Comparison of ENCODE assay signal across 8 cellular contexts in genomic region chr21:45074048-45074817, GRCh38. TPM values are rescaled to one million over a fixed set of nuclear protein-coding genes. Genes with fewer than 3 reads are reported as not detected.
DNase-seq lines count a peak whose midpoint lies in the region; ATAC-seq, FAIRE-seq and TF ChIP-seq lines count a peak whose summit lies in the region.

A gene with protein sequence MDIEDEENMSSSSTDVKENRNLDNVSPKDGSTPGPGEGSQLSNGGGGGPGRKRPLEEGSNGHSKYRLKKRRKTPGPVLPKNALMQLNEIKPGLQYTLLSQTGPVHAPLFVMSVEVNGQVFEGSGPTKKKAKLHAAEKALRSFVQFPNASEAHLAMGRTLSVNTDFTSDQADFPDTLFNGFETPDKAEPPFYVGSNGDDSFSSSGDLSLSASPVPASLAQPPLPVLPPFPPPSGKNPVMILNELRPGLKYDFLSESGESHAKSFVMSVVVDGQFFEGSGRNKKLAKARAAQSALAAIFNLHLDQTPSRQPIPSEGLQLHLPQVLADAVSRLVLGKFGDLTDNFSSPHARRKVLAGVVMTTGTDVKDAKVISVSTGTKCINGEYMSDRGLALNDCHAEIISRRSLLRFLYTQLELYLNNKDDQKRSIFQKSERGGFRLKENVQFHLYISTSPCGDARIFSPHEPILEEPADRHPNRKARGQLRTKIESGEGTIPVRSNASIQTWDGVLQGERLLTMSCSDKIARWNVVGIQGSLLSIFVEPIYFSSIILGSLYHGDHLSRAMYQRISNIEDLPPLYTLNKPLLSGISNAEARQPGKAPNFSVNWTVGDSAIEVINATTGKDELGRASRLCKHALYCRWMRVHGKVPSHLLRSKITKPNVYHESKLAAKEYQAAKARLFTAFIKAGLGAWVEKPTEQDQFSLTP (plus strand): TSS chr21:45074580. CDS start chr21:45171657, 97,077 bp downstream.

- no peak for TF ChIP-seq CTCF in Caco-2 (IDR thresholded peaks at IDR 0.05; ENCODE audit: insufficient read depth in 1 of 2, low read depth in 1 of 2, low read length in 1 of 2, severe bottlenecking in 1 of 2, unreplicated experiment in 1 of 2)
- TF ChIP-seq CTCF in kidney (IDR thresholded peaks at IDR 0.05; ENCODE audit: borderline replicate concordance, extremely low read depth, insufficient read depth): no peak

- FAIRE-seq in kidney (lab: Jason Lieb, UNC): no peak

- peaks cover 33% of the 10 kb centered on the region for H3K36me3 Mint-ChIP-seq in Caco-2 (ENCODE audit: insufficient read depth, unreplicated experiment)

- H3K27me3 ChIP-seq in Caco-2 (replicated peaks; ENCODE audit: control insufficient read depth, insufficient read depth, low read length): no peaks in the 10 kb centered on the region

- peak within 1 kb of the TSS; percentile 88 for H3K4me3 Mint-ChIP-seq in Caco-2 (ENCODE audit: unreplicated experiment)

- POLR2A ChIA-PET in Caco-2 (lab: Charles Lee): interaction anchor here (0.6 to 2.4 kb wide), 3 partner anchors 61 to 176 kb away, joined by 7 to 30 read pairs (median 9); no protein-coding TSS in a partner anchor

- BruUV-seq in Caco-2 (replicated peaks; lab: Mats Ljungman, UMichigan): no TSS peak

- DNase-seq in Caco-2 (peak; percentile 89 to 90), NCI-H1092 (lab: John Stamatoyannopoulos, UW) (peak; percentile 62), cerebellar cortex (ENCODE audit: low spot score) (peak; percentile 74), kidney (peak; percentile 87)
- peak; percentile 43 to 60 for DNase-seq in stimulated activated CD4-positive, alpha-beta T cell treated with anti-CD3 and anti-CD28 coated beads, Interleukin-15, amount 100 ng/mL, for 1 hour (ENCODE audit: low read depth in 1 of 2, low spot score in 1 of 2)

- peak within 1 kb of the TSS; percentile 55 to 63 for H3K27ac ChIP-seq in kidney (ENCODE audit: low read depth in 2 of 2, low read length in 2 of 2)

- no peaks in the 10 kb centered on the region for H3K36me3 ChIP-seq in Caco-2 (ENCODE audit: control insufficient read depth, insufficient read depth, low read length)
- H3K36me3 ChIP-seq in kidney (ENCODE audit: control insufficient read depth in 1 of 2, insufficient read depth in 2 of 2, low read length in 2 of 2): no peaks in the 10 kb centered on the region

- peak within 1 kb of the TSS; percentile 43 to 55 for H3K9ac ChIP-seq in kidney (ENCODE audit: low read length in 2 of 2)

- no peaks in the 10 kb centered on the region for H3K9me3 Mint-ChIP-seq in Caco-2 (ENCODE audit: unreplicated experiment)

- H3K9me3 ChIP-seq in Caco-2: no peaks in the 10 kb centered on the region
- H3K9me3 ChIP-seq in kidney (ENCODE audit: control insufficient read depth in 1 of 2, low read length in 2 of 2): no peaks in the 10 kb centered on the region

- peaks cover 10% of the 10 kb centered on the region for H3K4me1 Mint-ChIP-seq in Caco-2 (ENCODE audit: low read depth, unreplicated experiment)

- H3K27ac Mint-ChIP-seq in Caco-2 (ENCODE audit: unreplicated experiment): peak within 1 kb of the TSS; percentile 100

- H3K27me3 Mint-ChIP-seq in Caco-2 (ENCODE audit: insufficient read depth, unreplicated experiment): peaks cover 3% of the 10 kb centered on the region

- H3K4me3 ChIP-seq in Caco-2 (ENCODE audit: low read depth, low read length): peak within 1 kb of the TSS; percentile 80
- peak within 1 kb of the TSS; percentile 53 to 67 for H3K4me3 ChIP-seq in kidney (ENCODE audit: low read length in 2 of 2)

- ATAC-seq in GM21515 (IDR thresholded peaks at IDR 0.05; ENCODE audit: unreplicated experiment) (peak; percentile 43), GM21367 (IDR thresholded peaks at IDR 0.05; ENCODE audit: unreplicated experiment) (no peak)
- peak; percentile 46 for ATAC-seq in activated CD4-positive, CD25-positive, alpha-beta regulatory T cell treated with anti-CD3 and anti-CD28 coated beads, Interleukin-2, amount 50 U/mL, for 24 hours

- CTCF ChIA-PET in Caco-2 (lab: Charles Lee): interaction anchor here (0.7 to 2.4 kb wide), 6 partner anchors 62 to 482 kb away, joined by 3 to 18 read pairs (median 6); no protein-coding TSS in a partner anchor

- intact Hi-C loops in Caco-2 (cut with micrococcal nuclease; ENCODE audit: unreplicated experiment): no loop called here
- intact Hi-C loops in kidney (cut with DNase I): no loop called here

- H3K4me1 ChIP-seq in Caco-2 (peaks cover 13% of the 10 kb centered on the region), kidney (ENCODE audit: control insufficient read depth in 1 of 2, insufficient read depth in 1 of 2, low read depth in 1 of 2, low read length in 2 of 2) (no peaks in the 10 kb centered on the region)

RNA-seq across cellular contexts. Expression of the gene that starts here (rescaled TPM):
- 25.4 and 25.8 TPM in 2 replicates for total RNA-seq in Caco-2 (2022)
- 34.9 TPM for total RNA-seq in kidney
- polyA plus RNA-seq in kidney (ENCODE audit: insufficient read depth, low read depth, low replicate concordance): 6.7 TPM
